In the genomic region with DNA sequence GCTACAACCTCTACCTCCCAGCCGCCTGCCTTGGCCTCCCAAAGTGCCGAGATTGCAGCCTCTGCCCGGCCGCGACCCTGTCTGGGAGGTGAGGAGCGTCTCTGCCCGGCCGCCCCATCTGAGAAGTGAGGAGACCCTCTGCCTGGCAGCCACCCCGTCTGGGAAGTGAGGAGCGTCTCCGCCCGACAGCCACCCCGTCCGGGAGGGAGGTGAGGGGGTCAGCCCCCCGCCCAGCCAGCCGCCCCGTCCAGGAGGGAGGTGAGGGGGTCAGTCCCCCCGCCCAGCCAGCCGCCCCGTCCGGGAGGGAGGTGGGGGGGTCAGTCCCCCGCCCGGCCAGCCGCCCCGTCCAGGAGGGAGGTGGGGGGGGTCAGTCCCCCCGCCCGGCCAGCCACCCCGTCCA, we compare ENCODE assay signal across 15 cellular contexts. TPM values are rescaled to one million over a fixed set of nuclear protein-coding genes. Genes with fewer than 3 reads are reported as not detected.
"Had no signal": no experiment of that assay in that cellular context is flagged by ENCODE, and none has a peak within 500 bp of the region (broad histone marks: within the 10 kb centered on the region; RNA-seq: fewer than 3 reads in every experiment).

No MANE protein-coding gene starts in this region.

RNA-seq across cellular contexts. Expression of gene OR11H6, which starts 11.1 kb away (rescaled TPM):
- total RNA-seq: stomach, subcutaneous adipose tissue, suprapubic skin, temporal lobe, thoracic aorta, thyroid gland, tibial nerve, transverse colon, upper lobe of left lung, upper lobe of right lung, ureter, urinary bladder, uterus, vagina had no signal
- polyA plus RNA-seq: stomach, thymus, urinary bladder had no signal

RNA-seq across cellular contexts. Expression of gene OR11H7, which starts 16.4 kb away (rescaled TPM):
- total RNA-seq: stomach, subcutaneous adipose tissue, suprapubic skin, temporal lobe, thoracic aorta, thyroid gland, tibial nerve, transverse colon, upper lobe of left lung, upper lobe of right lung, ureter, urinary bladder, uterus, vagina had no signal
- polyA plus RNA-seq: stomach, thymus, urinary bladder had no signal

RNA-seq across cellular contexts. Expression of gene OR11G2, which starts 21.7 kb away (rescaled TPM):
- total RNA-seq: subcutaneous adipose tissue, suprapubic skin, temporal lobe, thoracic aorta, thyroid gland, tibial nerve, transverse colon, upper lobe of left lung, upper lobe of right lung, ureter, urinary bladder, uterus, vagina had no signal
- polyA plus RNA-seq: stomach, thymus, urinary bladder had no signal

RNA-seq across cellular contexts. Expression of gene OR11H4, which starts 26.7 kb away (rescaled TPM):
- total RNA-seq: stomach, subcutaneous adipose tissue, suprapubic skin, temporal lobe, thoracic aorta, thyroid gland, tibial nerve, transverse colon, upper lobe of left lung, upper lobe of right lung, ureter, urinary bladder, uterus, vagina had no signal
- polyA plus RNA-seq: stomach, thymus, urinary bladder had no signal
